ENCODE assay signal across 19 cellular contexts in the genomic region with DNA sequence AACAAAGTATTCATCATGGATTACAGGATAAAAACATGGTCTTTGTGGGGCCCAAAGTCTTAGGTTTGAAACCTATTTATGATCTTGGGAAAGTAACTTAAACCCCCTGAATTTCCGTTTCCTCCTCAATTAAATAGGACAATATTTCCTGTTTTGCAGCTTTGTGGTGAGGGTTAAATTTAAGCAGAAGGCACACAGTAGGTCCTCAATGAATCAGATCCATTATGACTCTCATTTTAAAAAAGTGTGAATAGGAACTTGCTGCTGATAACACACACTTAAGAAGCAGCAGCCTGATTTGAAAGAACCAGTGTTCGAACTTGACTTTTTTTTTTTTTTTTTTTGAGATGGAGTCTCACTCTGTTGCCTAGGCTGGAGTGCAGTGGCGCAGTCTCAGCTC. TPM values are rescaled to one million over a fixed set of nuclear protein-coding genes. Genes with fewer than 3 reads are reported as not detected.
DNase-seq lines count a peak whose midpoint lies in the region; ATAC-seq, FAIRE-seq and TF ChIP-seq lines count a peak whose summit lies in the region.
"Had no signal": no experiment of that assay in that cellular context is flagged by ENCODE, and none has a peak within 500 bp of the region (broad histone marks: within the 10 kb centered on the region; RNA-seq: fewer than 3 reads in every experiment).

No MANE protein-coding gene starts in this region.

- H2BK120ac ChIP-seq in H1 (replicated peaks; ENCODE audit: low read depth, low read length) = peak overlapping the region; percentile 98

- ATAC-seq in omental fat pad (ENCODE audit: low FRiP score) (no peak), left lung (no peak)
- ATAC-seq: GM12878, HCT116 had no signal

- no peak overlapping the region for H3K14ac ChIP-seq in H1 (ENCODE audit: insufficient read length)

- H3K4me3 ChIP-seq in BLaER1 = no peak overlapping the region
- no peak overlapping the region for H3K4me3 ChIP-seq in HUES6 (ENCODE audit: low read depth, low read length)
- H3K4me3 ChIP-seq in H1 (ENCODE audit: extremely low read depth in 1 of 4, insufficient read depth in 2 of 4, low read depth in 3 of 4, low read length in 4 of 4) = peak overlapping the region in 1 of 4 experiments; percentile 49; a peak in 1 of 8 replicates
- H3K4me3 ChIP-seq in iPS-18a (ENCODE audit: low read length) = no peak overlapping the region
- no peak overlapping the region for H3K4me3 ChIP-seq in left lung
- H3K4me3 ChIP-seq: GM12878 had no signal

- DNase-seq in H1 (ENCODE audit: low read depth in 1 of 2, low spot score in 2 of 2) (no peak), islet precursor cell (no peak), omental fat pad (ENCODE audit: low spot score) (no peak), left lung (no peak)
- DNase-seq in central memory CD4-positive, alpha-beta T cell = no peak
- DNase-seq: Caco-2; CD8-positive, alpha-beta memory T cell; DND-41; GF-D8; GOT3 had no signal

- H3K36me3 ChIP-seq in BLaER1 (no peaks in the 10 kb centered on the region), HUES6 (ENCODE audit: control insufficient read depth, insufficient read depth, low read length) (peaks cover 38% of the 10 kb centered on the region), H1 (ENCODE audit: control insufficient read depth in 2 of 4, insufficient read depth in 4 of 4, low read length in 3 of 4) (peaks cover 0 to 32% (median 7%) of the 10 kb centered on the region in 4 experiments; a peak in 2 of 8 replicates), iPS-18a (ENCODE audit: control insufficient read depth, low read depth, low read length) (peaks cover 22% of the 10 kb centered on the region), left lung (no peaks in the 10 kb centered on the region)

- H3K23ac ChIP-seq in H1 (ENCODE audit: insufficient read length) = no peak overlapping the region

- peak overlapping the region; percentile 83 for H3K56ac ChIP-seq in H1 (replicated peaks; ENCODE audit: insufficient read length, low read depth, low read length)

- no peak for TF ChIP-seq POLR2A in H1 (IDR thresholded peaks at IDR 0.05; ENCODE audit: control extremely low read depth in 1 of 2, low read depth in 2 of 2, low read length in 2 of 2)

- intact Hi-C loops in left lung (cut with DNase I) = no loop called here

- H3K4ac ChIP-seq in H1 (replicated peaks; ENCODE audit: insufficient read length, low read depth, low read length) = peak overlapping the region; percentile 81

- peak; percentile 42 for FAIRE-seq in H1 (lab: Jason Lieb, UNC)
- FAIRE-seq: GM12878, GM18507 had no signal

- no peak overlapping the region for H2BK15ac ChIP-seq in H1 (ENCODE audit: low read length)

- TF ChIP-seq EP300 in H1 (IDR thresholded peaks at IDR 0.05; ENCODE audit: borderline replicate concordance in 1 of 2, low read depth in 2 of 2, low read length in 2 of 2) = no peak

- no peak overlapping the region for H2AFZ ChIP-seq in H1 (ENCODE audit: low read length)

- WGBS in H1 (ENCODE audit: extremely low coverage in 1 of 2, insufficient coverage in 1 of 2, insufficient read length in 1 of 2, insufficient replicate concordance in 2 of 2, low coverage in 1 of 2, low lambda C conversion rate in 2 of 2, missing lambda C conversion rate in 1 of 2), 2 experiments = 4% methylated on average over 2 of the region's 3 CpGs; no CpG with 5 or more reads in 1 of the 2 experiments

- peaks cover 11% of the 10 kb centered on the region for H3K4me1 ChIP-seq in BLaER1
- peaks cover 31% of the 10 kb centered on the region for H3K4me1 ChIP-seq in HUES6 (ENCODE audit: control insufficient read depth, insufficient read depth, low read length)
- H3K4me1 ChIP-seq in H1 (replicated peaks in 1 of 4; ENCODE audit: control insufficient read depth in 3 of 4, insufficient read depth in 4 of 4, low read length in 3 of 4) = peaks cover 4 to 16% (median 14%) of the 10 kb centered on the region in 4 experiments; a peak in 6 of 7 replicates
- peaks cover 36% of the 10 kb centered on the region for H3K4me1 ChIP-seq in iPS-18a (ENCODE audit: control insufficient read depth, low read depth, low read length)
- no peaks in the 10 kb centered on the region for H3K4me1 ChIP-seq in left lung
- H3K4me1 ChIP-seq: Caco-2 had no signal

- no peak for TF ChIP-seq RAD21 in H1 (IDR thresholded peaks at IDR 0.05 in 1 of 2, conservative IDR thresholded peaks at IDR 0.05 in 1 of 2; ENCODE audit: low read depth in 2 of 2, low read length in 2 of 2)

- H3K9ac ChIP-seq in BLaER1 = no peak overlapping the region
- H3K9ac ChIP-seq in HUES6 (ENCODE audit: low read length) = peak overlapping the region; percentile 94
- H3K9ac ChIP-seq in H1 (replicated peaks in 1 of 4; ENCODE audit: extremely low read depth in 1 of 4, low read depth in 3 of 4, low read length in 3 of 4) = peak overlapping the region in 3 of 4 experiments; percentile 31 to 49 (median 34); a peak in 4 of 7 replicates
- H3K9ac ChIP-seq in iPS-18a (ENCODE audit: low read length) = peak overlapping the region; percentile 65

- H3K23me2 ChIP-seq in H1 (ENCODE audit: low read depth, low read length) = 0 out of 2 replicates have a peak, but pooled peaks cover 3% of the 10 kb centered on the region

- H3K79me1 ChIP-seq in H1 (ENCODE audit: low read depth, low read length) = no peaks in the 10 kb centered on the region

- H3K18ac ChIP-seq in H1 (ENCODE audit: extremely low read depth, low read length) = peak overlapping the region; percentile 64

- peak overlapping the region; percentile 100 for H4K5ac ChIP-seq in H1 (ENCODE audit: insufficient read length, low read depth, low read length)

- no peak overlapping the region for H4K8ac ChIP-seq in H1 (ENCODE audit: extremely low read depth, insufficient read depth, low read length)

- no peaks in the 10 kb centered on the region for H4K20me1 ChIP-seq in BLaER1
- no peaks in the 10 kb centered on the region for H4K20me1 ChIP-seq in H1 (replicated peaks in 1 of 2; ENCODE audit: control insufficient read depth in 1 of 2, insufficient read depth in 2 of 2, low read length in 2 of 2)

- H2BK5ac ChIP-seq in H1 (ENCODE audit: low read depth, low read length) = peak overlapping the region; percentile 97

- H3K27me3 ChIP-seq in BLaER1 (no peaks in the 10 kb centered on the region), HUES6 (ENCODE audit: control insufficient read depth, insufficient read depth, low read length) (no peaks in the 10 kb centered on the region), H1 (replicated peaks in 1 of 4; ENCODE audit: control insufficient read depth in 3 of 4, extremely low read depth in 1 of 4, insufficient read depth in 3 of 4, low read length in 3 of 4) (no peaks in the 10 kb centered on the region), iPS-18a (ENCODE audit: control insufficient read depth, insufficient read depth, low read length) (no peaks in the 10 kb centered on the region), left lung (no peaks in the 10 kb centered on the region)

- CTCF ChIA-PET in H1 (lab: Charles Lee; ENCODE audit: partially characterized antibody) = interaction anchor here (1.5 kb wide), 2 partner anchors 48 to 73 kb away, joined by 3 to 5 read pairs; no protein-coding TSS in a partner anchor

- no peak overlapping the region for H3K27ac ChIP-seq in BLaER1
- peak overlapping the region; percentile 96 for H3K27ac ChIP-seq in HUES6 (ENCODE audit: low read depth, low read length)
- peak overlapping the region; percentile 91 for H3K27ac ChIP-seq in H1 (ENCODE audit: low read depth, low read length)
- peak overlapping the region; percentile 87 for H3K27ac ChIP-seq in iPS-18a (ENCODE audit: low read length)
- H3K27ac ChIP-seq in left lung = no peak overlapping the region
- H3K27ac ChIP-seq: 22Rv1, HL-60 had no signal

- H2BK20ac ChIP-seq in H1 (ENCODE audit: low read length) = no peak overlapping the region

- H3K9me3 ChIP-seq in BLaER1 (peaks cover 7% of the 10 kb centered on the region; the same call in 1 of the 2 replicates), HUES6 (ENCODE audit: control insufficient read depth, insufficient read depth, low read depth, low read length) (peaks cover 22% of the 10 kb centered on the region; the same call in 1 of the 2 replicates), H1 (ENCODE audit: insufficient read depth in 2 of 2, low read depth in 1 of 2, low read length in 1 of 2) (peaks cover 2 to 7% of the 10 kb centered on the region in 2 experiments; a peak in 2 of 4 replicates), iPS-18a (ENCODE audit: control insufficient read depth, low read depth, low read length) (peaks cover 19% of the 10 kb centered on the region), left lung (no peaks in the 10 kb centered on the region)
- H3K9me3 ChIP-seq: Caco-2 had no signal

- peak overlapping the region; percentile 99 for H4K91ac ChIP-seq in H1 (replicated peaks; ENCODE audit: insufficient read length, low read length)

- peak overlapping the region; percentile 75; the same call in 1 of the 2 replicates for H2BK12ac ChIP-seq in H1 (ENCODE audit: low read depth, low read length)

- H3K4me2 ChIP-seq in BLaER1 (peak overlapping the region; percentile 36), H1 (ENCODE audit: insufficient read depth in 1 of 2, low read depth in 2 of 2, low read length in 2 of 2) (peak overlapping the region; percentile 33 to 46; a peak in 2 of 4 replicates)

- H2AK5ac ChIP-seq in H1 (ENCODE audit: low read depth, low read length) = no peak overlapping the region

- POLR2A ChIA-PET in H1 (lab: Charles Lee; ENCODE audit: partially characterized antibody) = interaction anchor here (1.0 to 5.8 kb wide), 23 partner anchors 9 to 301 kb away, joined by 3 to 177 read pairs (median 5); partner anchors contain the start of genes ANGEL2, ATF3, FLVCR1 and NSL1

- no peak for TF ChIP-seq CTCF in H1 (IDR thresholded peaks at IDR 0.05; ENCODE audit: control extremely low read depth in 1 of 3, insufficient read depth in 1 of 3, low read depth in 1 of 3, low read length in 3 of 3)
- no peak for TF ChIP-seq CTCF in omental fat pad (IDR thresholded peaks at IDR 0.05)
- TF ChIP-seq CTCF in left lung (IDR thresholded peaks at IDR 0.05) = no peak

- H3K79me2 ChIP-seq in H1 (ENCODE audit: control insufficient read depth in 1 of 2, insufficient read depth in 2 of 2, low read length in 2 of 2) = peaks cover 0 to 51% of the 10 kb centered on the region in 2 experiments; a peak in 3 of 4 replicates

RNA-seq across cellular contexts. Expression of gene VASH2, which starts 41.4 kb away (rescaled TPM):
- total RNA-seq in H1 (2021; fragmentation: NEBNext Ultra II Directional; extraction: Animal tissue kit (Norgen Biotek cat#: 25700)) = 184 and 187 TPM in 2 replicates
- 44.0 and 51.4 TPM in 2 replicates for polyA plus RNA-seq in H1 (2011; rRNA removed)
- polyA plus RNA-seq in H1 (2011; cell fraction: cytosol; rRNA removed) = 58.3 TPM
- polyA plus RNA-seq in H1 (2011; cell fraction: nucleus; rRNA removed) = 162 TPM
- polyA plus RNA-seq in H1 (2012, experiment 1 of 2) = 80.3 to 102 TPM (median 93.1 TPM) in 4 replicates
- 13.9 TPM for polyA plus RNA-seq in H1 (2012, experiment 2 of 2)
- polyA plus RNA-seq in H1 (2013, experiment 1 of 2) = 125 TPM
- 109 TPM for polyA plus RNA-seq in H1 (2013, experiment 2 of 2)
- 145 and 147 TPM in 2 replicates for polyA minus RNA-seq in H1 (2011; rRNA and poly(A)+ RNA removed)
- polyA minus RNA-seq in H1 (2011; cell fraction: cytosol; rRNA and poly(A)+ RNA removed) = 113 TPM
- polyA minus RNA-seq in H1 (2011; cell fraction: nucleus; rRNA and poly(A)+ RNA removed) = 237 TPM
- total RNA-seq in omental fat pad (1 to 10 TPM in 3 of 4 donors, under 1 TPM in 1; 0.31 to 7.6 (median 1.2) TPM), left lung (1 to 10 TPM; 2.4 to 7.7 TPM)
- polyA plus RNA-seq: CD8-positive, alpha-beta memory T cell; IgD-negative memory B cell had no signal

RNA-seq across cellular contexts. Expression of gene FLVCR1, which starts 50.9 kb away (rescaled TPM):
- 66.2 and 75.7 TPM in 2 replicates for total RNA-seq in H1 (2021; fragmentation: NEBNext Ultra II Directional; extraction: Animal tissue kit (Norgen Biotek cat#: 25700))
- 31.8 and 36.4 TPM in 2 replicates for polyA plus RNA-seq in H1 (2011; rRNA removed)
- 28.4 TPM for polyA plus RNA-seq in H1 (2011; cell fraction: cytosol; rRNA removed)
- 33.8 TPM for polyA plus RNA-seq in H1 (2011; cell fraction: nucleus; rRNA removed)
- 44.4 to 73.6 TPM (median 45.8 TPM) in 4 replicates for polyA plus RNA-seq in H1 (2012, experiment 1 of 2)
- polyA plus RNA-seq in H1 (2012, experiment 2 of 2) = 15.7 TPM
- 36.4 TPM for polyA plus RNA-seq in H1 (2013, experiment 1 of 2)
- 36.1 TPM for polyA plus RNA-seq in H1 (2013, experiment 2 of 2)
- 63.8 and 87.6 TPM in 2 replicates for polyA minus RNA-seq in H1 (2011; rRNA and poly(A)+ RNA removed)
- 52.4 TPM for polyA minus RNA-seq in H1 (2011; cell fraction: cytosol; rRNA and poly(A)+ RNA removed)
- 76.4 TPM for polyA minus RNA-seq in H1 (2011; cell fraction: nucleus; rRNA and poly(A)+ RNA removed)
- total RNA-seq in omental fat pad (1 to 10 TPM; 3.2 to 7.2 (median 4.9) TPM), left lung (10 to 100 TPM in 1 of 2 donors, 1 to 10 TPM in 1; 6.1 to 13.0 TPM)

Comparison
In these comparisons a context has a peak if more than half of its experiments do, and no peak if none do; other contexts are left out.
1. H3K27ac ChIP-seq: peak in HUES6 (single experiment), H1 (single experiment) and iPS-18a (single experiment); none in BLaER1 (single experiment) and left lung (0 of 2).
2. RNA of gene VASH2, which starts 41.4 kb away (total RNA-seq): 184 to 187 TPM in H1; 2.4 to 7.7 TPM in left lung and 0.31 to 7.6 TPM in omental fat pad; every median in the first group is over 10 times any median in the second.